Comparison of ENCODE assay signal across 1 cellular context in genomic region chr22:28772633-28773460, GRCh38.
A peak's percentile ranks its signal among the peaks of the same experiment; 100 is the strongest.
TF ChIP-seq lines count a peak whose summit lies in the region.

TSS of gene CCDC117 (plus strand) at chr22:28772695. CDS start at chr22:28772850, 155 bp downstream.

TF ChIP-seq in HepG2, 621 proteins besides CTCF, POLR2A, EP300 and RAD21 (continued from another document and continues in another):
- TF ChIP-seq PAXIP1 (CRISPR knock-in tag; conservative IDR thresholded peaks at IDR 0.05) (peak; percentile 38; the same call in 1 of the 2 replicates), FOSL1 (CRISPR knock-in tag; IDR thresholded peaks at IDR 0.05; ENCODE audit: borderline replicate concordance) (no peak), AKAP8 (CRISPR knock-in tag; IDR thresholded peaks at IDR 0.05) (no peak), ZNF430 (CRISPR knock-in tag; IDR thresholded peaks at IDR 0.05) (no peak), ZSCAN20 (CRISPR knock-in tag; IDR thresholded peaks at IDR 0.05; ENCODE audit: borderline replicate concordance) (no peak), RXRA (CRISPR knock-in tag; IDR thresholded peaks at IDR 0.05) (peak; percentile 14; the same call in 1 of the 2 replicates), ATF6 (CRISPR knock-in tag; conservative IDR thresholded peaks at IDR 0.05) (no peak), ZNF44 (CRISPR knock-in tag; IDR thresholded peaks at IDR 0.05) (no peak), ZNF720 (CRISPR knock-in tag; IDR thresholded peaks at IDR 0.05) (no peak), STAG1 (CRISPR knock-in tag; IDR thresholded peaks at IDR 0.05) (0 out of 2 replicates have a peak, but pooled peaks have one; percentile 8), MEF2D (CRISPR knock-in tag; IDR thresholded peaks at IDR 0.05) (no peak; the same call in 1 of the 2 replicates), KMT2B (CRISPR knock-in tag; IDR thresholded peaks at IDR 0.05) (peak; percentile 89), HNRNPK (IDR thresholded peaks at IDR 0.05; ENCODE audit: low read depth, low read length, poor library complexity, severe bottlenecking) (no peak), HMG20B (CRISPR knock-in tag; conservative IDR thresholded peaks at IDR 0.05) (no peak), SAFB2 (CRISPR knock-in tag; IDR thresholded peaks at IDR 0.05; ENCODE audit: borderline replicate concordance, low read depth) (no peak; the same call in 1 of the 2 replicates), SP5 (CRISPR knock-in tag; IDR thresholded peaks at IDR 0.05; ENCODE audit: borderline replicate concordance, low read depth) (no peak), TFDP2 (CRISPR knock-in tag; IDR thresholded peaks at IDR 0.05) (peak; percentile 94), HDAC1 (CRISPR knock-in tag; IDR thresholded peaks at IDR 0.05) (peak; percentile 75; the same call in 1 of the 2 replicates), NCOA1 (CRISPR knock-in tag; IDR thresholded peaks at IDR 0.05) (no peak), CBFB (CRISPR knock-in tag; IDR thresholded peaks at IDR 0.05) (peak; percentile 49), TAF15 (IDR thresholded peaks at IDR 0.05; ENCODE audit: low read depth, low read length, poor library complexity, severe bottlenecking) (no peak), TCF7 (IDR thresholded peaks at IDR 0.05; ENCODE audit: low read depth) (no peak; the same call in 1 of the 2 replicates), ATF3 (CRISPR knock-in tag; IDR thresholded peaks at IDR 0.05) (no peak; the same call in 1 of the 2 replicates), ZNF34 (CRISPR knock-in tag; IDR thresholded peaks at IDR 0.05; ENCODE audit: borderline replicate concordance) (no peak), TEAD2 (CRISPR knock-in tag; IDR thresholded peaks at IDR 0.05) (no peak), NR2F6 (IDR thresholded peaks at IDR 0.05) (no peak), NR2F6 (CRISPR knock-in tag; IDR thresholded peaks at IDR 0.05) (no peak), ZNF431 (CRISPR knock-in tag; IDR thresholded peaks at IDR 0.05; ENCODE audit: borderline replicate concordance, low read depth) (no peak; the same call in 1 of the 2 replicates), ZNF296 (CRISPR knock-in tag; conservative IDR thresholded peaks at IDR 0.05) (no peak), XRCC5 (optimal IDR thresholded peaks at IDR 0.05; ENCODE audit: low read length) (no peak), NR0B2 (CRISPR knock-in tag; IDR thresholded peaks at IDR 0.05) (no peak), ZBTB14 (CRISPR knock-in tag; IDR thresholded peaks at IDR 0.05) (no peak), DRAP1 (CRISPR knock-in tag; IDR thresholded peaks at IDR 0.05) (peak; percentile 83), PITX1 (CRISPR knock-in tag; IDR thresholded peaks at IDR 0.05) (peak; percentile 66; the same call in 1 of the 2 replicates), ZSCAN25 (CRISPR knock-in tag; IDR thresholded peaks at IDR 0.05) (no peak), KLF13 (CRISPR knock-in tag; IDR thresholded peaks at IDR 0.05) (no peak), DPF2 (CRISPR knock-in tag; IDR thresholded peaks at IDR 0.05; ENCODE audit: borderline replicate concordance, low read depth) (no peak), GLI4 (CRISPR knock-in tag; IDR thresholded peaks at IDR 0.05; ENCODE audit: borderline replicate concordance) (no peak; the same call in 1 of the 2 replicates), ZNF3 (CRISPR knock-in tag; IDR thresholded peaks at IDR 0.05) (no peak)
- TF ChIP-seq, protein P1, sequence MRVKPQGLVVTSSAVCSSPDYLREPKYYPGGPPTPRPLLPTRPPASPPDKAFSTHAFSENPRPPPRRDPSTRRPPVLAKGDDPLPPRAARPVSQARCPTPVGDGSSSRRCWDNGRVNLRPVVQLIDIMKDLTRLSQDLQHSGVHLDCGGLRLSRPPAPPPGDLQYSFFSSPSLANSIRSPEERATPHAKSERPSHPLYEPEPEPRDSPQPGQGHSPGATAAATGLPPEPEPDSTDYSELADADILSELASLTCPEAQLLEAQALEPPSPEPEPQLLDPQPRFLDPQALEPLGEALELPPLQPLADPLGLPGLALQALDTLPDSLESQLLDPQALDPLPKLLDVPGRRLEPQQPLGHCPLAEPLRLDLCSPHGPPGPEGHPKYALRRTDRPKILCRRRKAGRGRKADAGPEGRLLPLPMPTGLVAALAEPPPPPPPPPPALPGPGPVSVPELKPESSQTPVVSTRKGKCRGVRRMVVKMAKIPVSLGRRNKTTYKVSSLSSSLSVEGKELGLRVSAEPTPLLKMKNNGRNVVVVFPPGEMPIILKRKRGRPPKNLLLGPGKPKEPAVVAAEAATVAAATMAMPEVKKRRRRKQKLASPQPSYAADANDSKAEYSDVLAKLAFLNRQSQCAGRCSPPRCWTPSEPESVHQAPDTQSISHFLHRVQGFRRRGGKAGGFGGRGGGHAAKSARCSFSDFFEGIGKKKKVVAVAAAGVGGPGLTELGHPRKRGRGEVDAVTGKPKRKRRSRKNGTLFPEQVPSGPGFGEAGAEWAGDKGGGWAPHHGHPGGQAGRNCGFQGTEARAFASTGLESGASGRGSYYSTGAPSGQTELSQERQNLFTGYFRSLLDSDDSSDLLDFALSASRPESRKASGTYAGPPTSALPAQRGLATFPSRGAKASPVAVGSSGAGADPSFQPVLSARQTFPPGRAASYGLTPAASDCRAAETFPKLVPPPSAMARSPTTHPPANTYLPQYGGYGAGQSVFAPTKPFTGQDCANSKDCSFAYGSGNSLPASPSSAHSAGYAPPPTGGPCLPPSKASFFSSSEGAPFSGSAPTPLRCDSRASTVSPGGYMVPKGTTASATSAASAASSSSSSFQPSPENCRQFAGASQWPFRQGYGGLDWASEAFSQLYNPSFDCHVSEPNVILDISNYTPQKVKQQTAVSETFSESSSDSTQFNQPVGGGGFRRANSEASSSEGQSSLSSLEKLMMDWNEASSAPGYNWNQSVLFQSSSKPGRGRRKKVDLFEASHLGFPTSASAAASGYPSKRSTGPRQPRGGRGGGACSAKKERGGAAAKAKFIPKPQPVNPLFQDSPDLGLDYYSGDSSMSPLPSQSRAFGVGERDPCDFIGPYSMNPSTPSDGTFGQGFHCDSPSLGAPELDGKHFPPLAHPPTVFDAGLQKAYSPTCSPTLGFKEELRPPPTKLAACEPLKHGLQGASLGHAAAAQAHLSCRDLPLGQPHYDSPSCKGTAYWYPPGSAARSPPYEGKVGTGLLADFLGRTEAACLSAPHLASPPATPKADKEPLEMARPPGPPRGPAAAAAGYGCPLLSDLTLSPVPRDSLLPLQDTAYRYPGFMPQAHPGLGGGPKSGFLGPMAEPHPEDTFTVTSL (CRISPR knock-in tag; IDR thresholded peaks at IDR 0.05; ENCODE audit: borderline replicate concordance), result peak; percentile 56; the same call in 1 of the 2 replicates
- TF ChIP-seq, protein P2, sequence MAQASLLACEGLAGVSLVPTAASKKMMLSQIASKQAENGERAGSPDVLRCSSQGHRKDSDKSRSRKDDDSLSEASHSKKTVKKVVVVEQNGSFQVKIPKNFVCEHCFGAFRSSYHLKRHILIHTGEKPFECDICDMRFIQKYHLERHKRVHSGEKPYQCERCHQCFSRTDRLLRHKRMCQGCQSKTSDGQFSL (CRISPR knock-in tag; IDR thresholded peaks at IDR 0.05), result no peak
- TF ChIP-seq, protein P3, sequence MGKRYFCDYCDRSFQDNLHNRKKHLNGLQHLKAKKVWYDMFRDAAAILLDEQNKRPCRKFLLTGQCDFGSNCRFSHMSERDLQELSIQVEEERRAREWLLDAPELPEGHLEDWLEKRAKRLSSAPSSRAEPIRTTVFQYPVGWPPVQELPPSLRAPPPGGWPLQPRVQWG (CRISPR knock-in tag; IDR thresholded peaks at IDR 0.05; ENCODE audit: borderline replicate concordance, low read depth), result no peak
- TF ChIP-seq, protein P4, sequence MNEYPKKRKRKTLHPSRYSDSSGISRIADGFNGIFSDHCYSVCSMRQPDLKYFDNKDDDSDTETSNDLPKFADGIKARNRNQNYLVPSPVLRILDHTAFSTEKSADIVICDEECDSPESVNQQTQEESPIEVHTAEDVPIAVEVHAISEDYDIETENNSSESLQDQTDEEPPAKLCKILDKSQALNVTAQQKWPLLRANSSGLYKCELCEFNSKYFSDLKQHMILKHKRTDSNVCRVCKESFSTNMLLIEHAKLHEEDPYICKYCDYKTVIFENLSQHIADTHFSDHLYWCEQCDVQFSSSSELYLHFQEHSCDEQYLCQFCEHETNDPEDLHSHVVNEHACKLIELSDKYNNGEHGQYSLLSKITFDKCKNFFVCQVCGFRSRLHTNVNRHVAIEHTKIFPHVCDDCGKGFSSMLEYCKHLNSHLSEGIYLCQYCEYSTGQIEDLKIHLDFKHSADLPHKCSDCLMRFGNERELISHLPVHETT (CRISPR knock-in tag; conservative IDR thresholded peaks at IDR 0.05), result no peak
- TF ChIP-seq, protein P5, sequence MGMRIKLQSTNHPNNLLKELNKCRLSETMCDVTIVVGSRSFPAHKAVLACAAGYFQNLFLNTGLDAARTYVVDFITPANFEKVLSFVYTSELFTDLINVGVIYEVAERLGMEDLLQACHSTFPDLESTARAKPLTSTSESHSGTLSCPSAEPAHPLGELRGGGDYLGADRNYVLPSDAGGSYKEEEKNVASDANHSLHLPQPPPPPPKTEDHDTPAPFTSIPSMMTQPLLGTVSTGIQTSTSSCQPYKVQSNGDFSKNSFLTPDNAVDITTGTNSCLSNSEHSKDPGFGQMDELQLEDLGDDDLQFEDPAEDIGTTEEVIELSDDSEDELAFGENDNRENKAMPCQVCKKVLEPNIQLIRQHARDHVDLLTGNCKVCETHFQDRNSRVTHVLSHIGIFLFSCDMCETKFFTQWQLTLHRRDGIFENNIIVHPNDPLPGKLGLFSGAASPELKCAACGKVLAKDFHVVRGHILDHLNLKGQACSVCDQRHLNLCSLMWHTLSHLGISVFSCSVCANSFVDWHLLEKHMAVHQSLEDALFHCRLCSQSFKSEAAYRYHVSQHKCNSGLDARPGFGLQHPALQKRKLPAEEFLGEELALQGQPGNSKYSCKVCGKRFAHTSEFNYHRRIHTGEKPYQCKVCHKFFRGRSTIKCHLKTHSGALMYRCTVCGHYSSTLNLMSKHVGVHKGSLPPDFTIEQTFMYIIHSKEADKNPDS (CRISPR knock-in tag; IDR thresholded peaks at IDR 0.05), result no peak
- TF ChIP-seq, protein P6, sequence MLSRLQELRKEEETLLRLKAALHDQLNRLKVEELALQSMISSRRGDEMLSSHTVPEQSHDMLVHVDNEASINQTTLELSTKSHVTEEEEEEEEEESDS (CRISPR knock-in tag; IDR thresholded peaks at IDR 0.05; ENCODE audit: borderline replicate concordance), result no peak
